ENCODE assay signal across 14 cellular contexts in the genomic region with DNA sequence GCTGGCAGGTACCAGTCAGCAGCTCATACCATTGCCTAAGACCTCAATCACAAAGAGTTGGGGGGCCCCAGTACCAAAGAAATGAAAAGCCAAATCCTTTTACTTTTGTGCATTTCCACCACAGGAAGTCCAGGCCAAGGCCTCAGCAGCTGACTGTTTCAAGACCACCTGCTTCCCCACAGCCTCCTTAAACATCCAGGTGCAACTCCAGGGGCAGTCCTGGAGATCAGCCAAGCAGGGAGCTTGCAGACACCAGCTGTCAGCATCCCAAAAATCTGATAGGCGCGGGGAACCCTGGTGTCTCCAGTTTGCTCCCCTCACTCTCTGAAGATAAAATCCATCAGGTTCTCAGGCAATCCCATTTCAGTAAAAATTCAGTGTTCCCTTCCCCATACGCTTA.
A peak's percentile ranks its signal among the peaks of the same experiment; 100 is the strongest.
DNase-seq lines count a peak whose midpoint lies in the region; ATAC-seq and TF ChIP-seq lines count a peak whose summit lies in the region.
"Had no signal": no experiment of that assay in that cellular context is flagged by ENCODE, and none has a peak within 500 bp of the region (broad histone marks: within the 10 kb centered on the region; RNA-seq: fewer than 3 reads in every experiment).

No MANE protein-coding gene starts in this region.

- no peaks in the 10 kb centered on the region for H3K27me3 Mint-ChIP-seq in activated naive CD8-positive, alpha-beta T cell treated with anti-CD3 and anti-CD28 coated beads for 36 hours
- H3K27me3 Mint-ChIP-seq in activated naive CD8-positive, alpha-beta T cell treated with anti-CD3 and anti-CD28 coated beads, Interleukin-2, amount 50 U/mL, for 24 hours, result no peaks in the 10 kb centered on the region
- H3K27me3 Mint-ChIP-seq in T-helper 17 cell, result no peaks in the 10 kb centered on the region
- H3K27me3 Mint-ChIP-seq: activated T-cell treated with anti-CD3 and anti-CD28 coated beads, Interleukin-2, amount 50 U/mL, for 24 hours had no signal

- intact Hi-C loops in upper lobe of right lung (cut with DNase I), result no loop called here

- H3K36me3 ChIP-seq in upper lobe of right lung, result no peaks in the 10 kb centered on the region
- H3K36me3 ChIP-seq: ovary had no signal

- no peak for TF ChIP-seq CTCF in upper lobe of right lung (IDR thresholded peaks at IDR 0.05)

- no peaks in the 10 kb centered on the region for H3K9me3 Mint-ChIP-seq in activated naive CD8-positive, alpha-beta T cell treated with anti-CD3 and anti-CD28 coated beads for 36 hours
- no peaks in the 10 kb centered on the region for H3K9me3 Mint-ChIP-seq in activated naive CD8-positive, alpha-beta T cell treated with anti-CD3 and anti-CD28 coated beads, Interleukin-2, amount 50 U/mL, for 24 hours
- H3K9me3 Mint-ChIP-seq: activated T-cell treated with anti-CD3 and anti-CD28 coated beads, Interleukin-2, amount 50 U/mL, for 24 hours; HFFc6 had no signal

- peak overlapping the region; percentile 20 for H3K27ac Mint-ChIP-seq in activated naive CD8-positive, alpha-beta T cell treated with anti-CD3 and anti-CD28 coated beads for 36 hours
- no peak overlapping the region for H3K27ac Mint-ChIP-seq in activated naive CD8-positive, alpha-beta T cell treated with anti-CD3 and anti-CD28 coated beads, Interleukin-2, amount 50 U/mL, for 24 hours
- H3K27ac Mint-ChIP-seq in T-helper 17 cell, result peak overlapping the region; percentile 98
- H3K27ac Mint-ChIP-seq: HFFc6 had no signal

- H3K27me3 ChIP-seq in upper lobe of right lung, result no peaks in the 10 kb centered on the region
- H3K27me3 ChIP-seq: dorsolateral prefrontal cortex, ovary had no signal

- peaks cover 31% of the 10 kb centered on the region for H3K4me1 ChIP-seq in upper lobe of right lung

- no peak for ATAC-seq in activated naive CD8-positive, alpha-beta T cell treated with anti-CD3 and anti-CD28 coated beads, Interleukin-2, amount 50 U/mL, for 24 hours
- no peak for ATAC-seq in T-helper 17 cell
- ATAC-seq in upper lobe of right lung, result no peak
- no peak for ATAC-seq in HG03342 (IDR thresholded peaks at IDR 0.05; ENCODE audit: unreplicated experiment)

- H3K36me3 Mint-ChIP-seq in activated naive CD8-positive, alpha-beta T cell treated with anti-CD3 and anti-CD28 coated beads for 36 hours, result peaks cover 3% of the 10 kb centered on the region
- no peaks in the 10 kb centered on the region for H3K36me3 Mint-ChIP-seq in activated naive CD8-positive, alpha-beta T cell treated with anti-CD3 and anti-CD28 coated beads, Interleukin-2, amount 50 U/mL, for 24 hours (ENCODE audit: low read depth)
- no peaks in the 10 kb centered on the region for H3K36me3 Mint-ChIP-seq in T-helper 17 cell (ENCODE audit: low read depth)

- H3K27ac ChIP-seq in upper lobe of right lung, result peak overlapping the region; percentile 24
- H3K27ac ChIP-seq: ovary, SK-N-MC had no signal

- DNase-seq in activated naive CD8-positive, alpha-beta T cell treated with anti-CD3 and anti-CD28 coated beads for 36 hours, result no peak
- no peak for DNase-seq in activated naive CD8-positive, alpha-beta T cell treated with anti-CD3 and anti-CD28 coated beads, Interleukin-2, amount 50 U/mL, for 24 hours
- DNase-seq in NCI-H128 (lab: John Stamatoyannopoulos, UW; ENCODE audit: unreplicated experiment) (peak; percentile 49), T-helper 17 cell (no peak), upper lobe of right lung (no peak), MV-4-11 (lab: John Stamatoyannopoulos, UW) (no peak)
- no peak for DNase-seq in NK-92 treated with Interleukin-12 subunit alpha and Interleukin-12 subunit beta, amount 100 ng/mL, for 24 hours (lab: John Stamatoyannopoulos, UW)
- DNase-seq: activated T-cell treated with anti-CD3 and anti-CD28 coated beads, Interleukin-2, amount 50 U/mL, for 24 hours; dorsolateral prefrontal cortex; HFFc6; KBM-7; ovary had no signal

- H3K4me3 Mint-ChIP-seq in activated naive CD8-positive, alpha-beta T cell treated with anti-CD3 and anti-CD28 coated beads for 36 hours, result no peak overlapping the region
- H3K4me3 Mint-ChIP-seq in activated naive CD8-positive, alpha-beta T cell treated with anti-CD3 and anti-CD28 coated beads, Interleukin-2, amount 50 U/mL, for 24 hours, result no peak overlapping the region
- no peak overlapping the region for H3K4me3 Mint-ChIP-seq in T-helper 17 cell
- H3K4me3 Mint-ChIP-seq: activated T-cell treated with anti-CD3 and anti-CD28 coated beads, Interleukin-2, amount 50 U/mL, for 24 hours; HFFc6 had no signal

- H3K4me3 ChIP-seq in upper lobe of right lung, result no peak overlapping the region
- H3K4me3 ChIP-seq: dorsolateral prefrontal cortex, ovary, SK-N-MC had no signal

- H3K9me3 ChIP-seq in T-helper 17 cell (ENCODE audit: control insufficient read depth, low read length, poor library complexity, severe bottlenecking) (no peaks in the 10 kb centered on the region), upper lobe of right lung (no peaks in the 10 kb centered on the region)
- H3K9me3 ChIP-seq: ovary had no signal

- peaks cover 51% of the 10 kb centered on the region for H3K4me1 Mint-ChIP-seq in activated naive CD8-positive, alpha-beta T cell treated with anti-CD3 and anti-CD28 coated beads for 36 hours
- peaks cover 51% of the 10 kb centered on the region for H3K4me1 Mint-ChIP-seq in activated naive CD8-positive, alpha-beta T cell treated with anti-CD3 and anti-CD28 coated beads, Interleukin-2, amount 50 U/mL, for 24 hours
- peaks cover 37% of the 10 kb centered on the region for H3K4me1 Mint-ChIP-seq in T-helper 17 cell
